Comparison of ENCODE assay signal across 10 cellular contexts in genomic region chr5:181133610-181134231, GRCh38. TPM values are rescaled to one million over a fixed set of nuclear protein-coding genes. Genes with fewer than 3 reads are reported as not detected.
DNase-seq lines count a peak whose midpoint lies in the region; ATAC-seq, FAIRE-seq and TF ChIP-seq lines count a peak whose summit lies in the region.
"Had no signal": no experiment of that assay in that cellular context is flagged by ENCODE, and none has a peak within 500 bp of the region (broad histone marks: within the 10 kb centered on the region; RNA-seq: fewer than 3 reads in every experiment).

No MANE protein-coding gene starts in this region.

- in situ Hi-C loops in ACHN (cut with HindIII; ENCODE audit: low pct_ligation_motif_present, low pct_unique_long_range_greater_than_20kb, low sequenced_read_pairs), result no loop called here

- no peaks in the 10 kb centered on the region for H3K9me3 ChIP-seq in body of pancreas

- H3K27me3 ChIP-seq in body of pancreas, result no peaks in the 10 kb centered on the region
- H3K27me3 ChIP-seq: cardiac muscle cell had no signal

- DNase-seq in ACHN (peak; percentile 21), HUDEP-2 (lab: John Stamatoyannopoulos, UW; ENCODE audit: unreplicated experiment in 76 of 76) (peak in 73 of 76 experiments; percentile 23 to 91 (median 74)), body of pancreas (peak in 3 of 4 donors; percentile 20 to 43 (median 26)), kidney tubule cell (ENCODE audit: low spot score) (peak; percentile 76), NCI-H1436 treated with DMSO at 0.1 percent for 48 hours (lab: John Stamatoyannopoulos, UW) (no peak), frontal cortex (ENCODE audit: low spot score in 2 of 2) (no peak)
- no peak for DNase-seq in stimulated activated CD4-positive, alpha-beta T cell treated with anti-CD3 and anti-CD28 coated beads, Interleukin-12 subunit alpha, Interleukin-12 subunit beta, amount 100 ng/mL, for 4 hours

- TF ChIP-seq CTCF in body of pancreas (IDR thresholded peaks at IDR 0.05), result no peak

- H3K4me3 ChIP-seq in body of pancreas, result no peak overlapping the region
- H3K4me3 ChIP-seq: cardiac muscle cell had no signal

- no peaks in the 10 kb centered on the region for H3K36me3 ChIP-seq in body of pancreas (replicated peaks in 1 of 2; ENCODE audit: insufficient read depth in 1 of 2, low read depth in 2 of 2)
- H3K36me3 ChIP-seq: cardiac muscle cell had no signal

- no peak for TF ChIP-seq POLR2A in body of pancreas (IDR thresholded peaks at IDR 0.05)

- intact Hi-C loops in body of pancreas (cut with DNase I), result no loop called here

- H3K4me1 ChIP-seq in body of pancreas, result no peaks in the 10 kb centered on the region

- H3K27ac ChIP-seq in body of pancreas, result no peak overlapping the region
- H3K27ac ChIP-seq: cardiac muscle cell had no signal

- ATAC-seq in body of pancreas (no peak), GM21717 (IDR thresholded peaks at IDR 0.05; ENCODE audit: unreplicated experiment) (no peak)

- 75 to 77% methylated on average over 10 of the region's 10 CpGs for WGBS in body of pancreas, 2 donors

- no peak for FAIRE-seq in frontal cortex (lab: Jason Lieb, UNC)

RNA-seq across cellular contexts. Expression of gene OR2V1, which starts 2.8 kb away (rescaled TPM):
- not detected for total RNA-seq in body of pancreas
- total RNA-seq in frontal cortex, result not detected
- total RNA-seq: cardiac muscle cell, mononuclear cell had no signal

RNA-seq across cellular contexts. Expression of gene OR2V2, which starts 13.7 kb away (rescaled TPM):
- total RNA-seq in body of pancreas (not detected), frontal cortex (not detected)
- total RNA-seq: cardiac muscle cell, mononuclear cell had no signal

Comparison
In these comparisons a context has a peak if more than half of its experiments do, and no peak if none do; other contexts are left out.
1. DNase-seq: peak in ACHN (single experiment), HUDEP-2 (73 of 76), body of pancreas (3 of 4) and kidney tubule cell (single experiment); none in NCI-H1436 treated with DMSO at 0.1 percent for 48 hours (single experiment), frontal cortex (0 of 2) and stimulated activated CD4-positive, alpha-beta T cell treated with anti-CD3 and anti-CD28 coated beads, Interleukin-12 subunit alpha, Interleukin-12 subunit beta, amount 100 ng/mL, for 4 hours (single experiment).